Comparison of ENCODE assay signal across 32 cellular contexts in the genomic region with DNA sequence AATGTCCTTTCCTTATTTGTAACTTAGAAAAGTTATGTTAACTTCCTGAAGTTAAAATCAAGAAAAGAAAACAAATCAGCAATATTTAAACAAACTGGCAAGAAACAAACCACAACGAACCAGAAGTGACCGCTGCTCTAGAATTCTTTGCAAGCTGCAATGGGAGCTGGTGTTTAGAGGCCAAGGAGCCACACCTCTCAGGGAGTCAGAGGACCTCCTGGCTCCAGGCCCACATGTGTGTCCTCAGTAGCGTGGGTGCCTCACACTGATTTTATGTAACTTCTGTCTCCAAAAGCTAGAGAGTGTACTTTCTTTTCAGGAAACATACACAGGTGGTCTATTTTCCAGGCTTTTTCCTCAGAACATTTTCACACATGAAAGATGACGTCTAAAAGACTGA.
"Had no signal": no experiment of that assay in that cellular context is flagged by ENCODE, and none has a peak within 500 bp of the region (broad histone marks: within the 10 kb centered on the region; RNA-seq: fewer than 3 reads in every experiment).

No MANE protein-coding gene starts in this region.

- H3K9me3 ChIP-seq: ascending aorta, breast epithelium, colonic mucosa, esophagus muscularis mucosa had no signal

- H3K4me3 ChIP-seq: ascending aorta, breast epithelium, cardiac muscle cell, colonic mucosa, dorsolateral prefrontal cortex, esophagus muscularis mucosa, gastroesophageal sphincter, heart right ventricle had no signal

- H3K36me3 ChIP-seq: ascending aorta, breast epithelium, cardiac muscle cell, colonic mucosa, esophagus muscularis mucosa, gastroesophageal sphincter, heart right ventricle, WERI-Rb-1 had no signal

- H3K4me1 ChIP-seq: ascending aorta, breast epithelium, colonic mucosa, esophagus muscularis mucosa, gastroesophageal sphincter, heart right ventricle had no signal

- H3K27ac ChIP-seq: ascending aorta, breast epithelium, cardiac muscle cell, colonic mucosa, dorsolateral prefrontal cortex, esophagus muscularis mucosa, gastroesophageal sphincter, heart right ventricle, WERI-Rb-1 had no signal

- DNase-seq: activated B cell treated with CpG ODN at 0.5 μM for 24 hours; activated CD4-positive, alpha-beta memory T cell treated with anti-CD3 and anti-CD28 coated beads for 36 hours; activated CD4-positive, alpha-beta T cell treated with anti-CD3 and anti-CD28 coated beads for 36 hours; activated CD4-positive, alpha-beta T cell treated with anti-CD3 and anti-CD28 coated beads, Interleukin-2, amount 10 ng/mL, durations not matched to agents 24 days and 14 days; activated CD4-positive, CD25-positive, alpha-beta regulatory T cell treated with anti-CD3 and anti-CD28 coated beads, Interleukin-2, amount 50 U/mL, for 72 hours; activated CD8-positive, alpha-beta memory T cell treated with anti-CD3 and anti-CD28 coated beads, Interleukin-2, amount 10 ng/mL, durations not matched to agents 7 days and 5 days; activated CD8-positive, alpha-beta memory T cell treated with anti-CD3 and anti-CD28 coated beads, Interleukin-2, amount 50 U/mL, for 4 hours; activated CD8-positive, alpha-beta T cell treated with anti-CD3 and anti-CD28 coated beads, Interleukin-2, amount 10 ng/mL, durations not matched to agents 7 days and 5 days; activated effector memory CD4-positive, alpha-beta T cell treated with anti-CD3 and anti-CD28 coated beads, Interleukin-2, amount 50 U/mL, for 16 hours; activated naive CD4-positive, alpha-beta T cell treated with anti-CD3 and anti-CD28 coated beads for 36 hours; activated naive CD8-positive, alpha-beta T cell treated with anti-CD3 and anti-CD28 coated beads for 36 hours; activated naive CD8-positive, alpha-beta T cell treated with anti-CD3 and anti-CD28 coated beads, Interleukin-2, amount 50 U/mL, for 24 hours; activated T-cell treated with anti-CD3 and anti-CD28 coated beads, Interleukin-2, amount 50 U/mL, for 1 hour; activated T-cell treated with anti-CD3 and anti-CD28 coated beads, Interleukin-2, amount 50 U/mL, for 48 hours; central memory CD4-positive, alpha-beta T cell; cerebellar nuclear complex; colonic mucosa; dorsolateral prefrontal cortex; effector CD4-positive, alpha-beta T cell; effector memory CD8-positive, alpha-beta T cell; erythroblast; foreskin melanocyte; heart right ventricle; T-helper 1 cell; T-helper 17 cell; T1000; WERI-Rb-1 had no signal

- H3K27me3 ChIP-seq: ascending aorta, breast epithelium, colonic mucosa had no signal
